17 cellular contexts compared by ENCODE assay signal in the genomic region with DNA sequence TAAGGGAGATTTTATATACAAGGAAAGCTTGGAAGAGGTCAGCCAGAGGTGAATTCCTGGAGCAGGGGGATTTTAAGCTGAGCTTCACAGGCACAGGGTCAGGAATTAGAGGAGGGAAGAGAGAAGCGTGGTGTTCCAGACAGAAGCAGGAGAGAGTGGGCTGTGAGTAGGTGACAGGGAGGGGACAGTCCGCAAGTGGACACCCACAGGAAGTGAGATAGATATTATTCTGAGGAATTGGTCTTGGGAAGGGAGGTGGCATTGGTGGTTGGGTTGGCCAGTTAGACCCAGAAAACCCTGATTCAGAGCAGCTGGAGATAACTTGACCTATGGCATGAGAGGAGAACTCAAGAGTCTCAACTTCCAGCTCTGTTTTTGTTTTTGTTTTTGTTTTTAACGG. TPM values are rescaled to one million over a fixed set of nuclear protein-coding genes. Genes with fewer than 3 reads are reported as not detected.
DNase-seq lines count a peak whose midpoint lies in the region; ATAC-seq and TF ChIP-seq lines count a peak whose summit lies in the region.
"Had no signal": no experiment of that assay in that cellular context is flagged by ENCODE, and none has a peak within 500 bp of the region (broad histone marks: within the 10 kb centered on the region; RNA-seq: fewer than 3 reads in every experiment).

No MANE protein-coding gene starts in this region.

- H3K9me3 ChIP-seq in WERI-Rb-1 (ENCODE audit: severe bottlenecking), result no peaks in the 10 kb centered on the region
- H3K9me3 ChIP-seq in upper lobe of right lung, result no peaks in the 10 kb centered on the region
- H3K9me3 ChIP-seq in effector memory CD4-positive, alpha-beta T cell (ENCODE audit: control insufficient read depth, low read length), result no peaks in the 10 kb centered on the region
- H3K9me3 ChIP-seq: Caco-2 had no signal

- 0 out of 2 replicates have a peak overlapping the region, but pooled peaks have one; percentile 3 for H3K27ac ChIP-seq in WERI-Rb-1
- no peak overlapping the region for H3K27ac ChIP-seq in upper lobe of right lung
- no peak overlapping the region for H3K27ac ChIP-seq in effector memory CD4-positive, alpha-beta T cell (ENCODE audit: insufficient read depth, low read length, poor library complexity, severe bottlenecking)
- H3K27ac ChIP-seq: GM23248 had no signal

- H3K4me3 Mint-ChIP-seq in activated naive CD8-positive, alpha-beta T cell treated with anti-CD3 and anti-CD28 coated beads for 36 hours, result no peak overlapping the region
- no peak overlapping the region for H3K4me3 Mint-ChIP-seq in activated naive CD8-positive, alpha-beta T cell treated with anti-CD3 and anti-CD28 coated beads, Interleukin-2, amount 50 U/mL, for 24 hours
- H3K4me3 Mint-ChIP-seq in neural crest cell, result peak overlapping the region; percentile 2
- H3K4me3 Mint-ChIP-seq: B cell; CD4-positive, CD25-positive, alpha-beta regulatory T cell had no signal

- H3K4me1 Mint-ChIP-seq in activated naive CD8-positive, alpha-beta T cell treated with anti-CD3 and anti-CD28 coated beads for 36 hours, result peaks cover 14% of the 10 kb centered on the region
- peaks cover 17% of the 10 kb centered on the region for H3K4me1 Mint-ChIP-seq in activated naive CD8-positive, alpha-beta T cell treated with anti-CD3 and anti-CD28 coated beads, Interleukin-2, amount 50 U/mL, for 24 hours
- peaks cover 43% of the 10 kb centered on the region for H3K4me1 Mint-ChIP-seq in neural crest cell

- no peak overlapping the region for H3K4me3 ChIP-seq in WERI-Rb-1 (ENCODE audit: low read depth, low read length)
- H3K4me3 ChIP-seq in upper lobe of right lung, result no peak overlapping the region
- no peak overlapping the region for H3K4me3 ChIP-seq in effector memory CD4-positive, alpha-beta T cell (ENCODE audit: insufficient read depth, low read depth, low read length, poor library complexity, severe bottlenecking)
- H3K4me3 ChIP-seq: GM23248 had no signal

- H3K27me3 ChIP-seq in WERI-Rb-1 (ENCODE audit: insufficient read depth, low read depth, severe bottlenecking), result no peaks in the 10 kb centered on the region
- H3K27me3 ChIP-seq in upper lobe of right lung, result no peaks in the 10 kb centered on the region
- no peaks in the 10 kb centered on the region for H3K27me3 ChIP-seq in effector memory CD4-positive, alpha-beta T cell (replicated peaks; ENCODE audit: control insufficient read depth, insufficient read depth, low read length, poor library complexity, severe bottlenecking)

- no peaks in the 10 kb centered on the region for H3K9me3 Mint-ChIP-seq in activated naive CD8-positive, alpha-beta T cell treated with anti-CD3 and anti-CD28 coated beads for 36 hours
- no peaks in the 10 kb centered on the region for H3K9me3 Mint-ChIP-seq in activated naive CD8-positive, alpha-beta T cell treated with anti-CD3 and anti-CD28 coated beads, Interleukin-2, amount 50 U/mL, for 24 hours
- no peaks in the 10 kb centered on the region for H3K9me3 Mint-ChIP-seq in neural crest cell
- H3K9me3 Mint-ChIP-seq: CD4-positive, CD25-positive, alpha-beta regulatory T cell had no signal

- TF ChIP-seq CTCF in WERI-Rb-1 (IDR thresholded peaks at IDR 0.05; ENCODE audit: low read depth, low read length) (no peak), neural crest cell (conservative IDR thresholded peaks at IDR 0.05) (no peak), upper lobe of right lung (IDR thresholded peaks at IDR 0.05) (no peak)

- H3K27ac Mint-ChIP-seq in activated naive CD8-positive, alpha-beta T cell treated with anti-CD3 and anti-CD28 coated beads for 36 hours, result peak overlapping the region; percentile 16
- no peak overlapping the region for H3K27ac Mint-ChIP-seq in activated naive CD8-positive, alpha-beta T cell treated with anti-CD3 and anti-CD28 coated beads, Interleukin-2, amount 50 U/mL, for 24 hours
- peak overlapping the region; percentile 48 for H3K27ac Mint-ChIP-seq in neural crest cell (ENCODE audit: unreplicated experiment)
- H3K27ac Mint-ChIP-seq: B cell had no signal

- intact Hi-C loops in upper lobe of right lung (cut with DNase I), result no loop called here

- peaks cover 24% of the 10 kb centered on the region for H3K4me1 ChIP-seq in upper lobe of right lung
- H3K4me1 ChIP-seq in effector memory CD4-positive, alpha-beta T cell (ENCODE audit: control insufficient read depth, insufficient read depth, low read length, poor library complexity, severe bottlenecking), result peaks cover under 1% of the 10 kb centered on the region
- H3K4me1 ChIP-seq: Caco-2 had no signal

- H3K27me3 Mint-ChIP-seq in activated naive CD8-positive, alpha-beta T cell treated with anti-CD3 and anti-CD28 coated beads for 36 hours, result no peaks in the 10 kb centered on the region
- no peaks in the 10 kb centered on the region for H3K27me3 Mint-ChIP-seq in activated naive CD8-positive, alpha-beta T cell treated with anti-CD3 and anti-CD28 coated beads, Interleukin-2, amount 50 U/mL, for 24 hours
- H3K27me3 Mint-ChIP-seq in neural crest cell (ENCODE audit: low read depth), result no peaks in the 10 kb centered on the region
- H3K27me3 Mint-ChIP-seq: B cell had no signal

- peaks cover 17% of the 10 kb centered on the region for H3K36me3 Mint-ChIP-seq in activated naive CD8-positive, alpha-beta T cell treated with anti-CD3 and anti-CD28 coated beads for 36 hours
- H3K36me3 Mint-ChIP-seq in activated naive CD8-positive, alpha-beta T cell treated with anti-CD3 and anti-CD28 coated beads, Interleukin-2, amount 50 U/mL, for 24 hours (ENCODE audit: low read depth), result peaks cover 20% of the 10 kb centered on the region
- peaks cover 4% of the 10 kb centered on the region for H3K36me3 Mint-ChIP-seq in neural crest cell (ENCODE audit: low read depth)

- ATAC-seq in activated naive CD8-positive, alpha-beta T cell treated with anti-CD3 and anti-CD28 coated beads, Interleukin-2, amount 50 U/mL, for 24 hours, result no peak
- ATAC-seq in upper lobe of right lung, result peak; percentile 5
- ATAC-seq: HCT116, Panc1 had no signal

- peaks cover 19% of the 10 kb centered on the region for H3K36me3 ChIP-seq in WERI-Rb-1
- peaks cover 20% of the 10 kb centered on the region for H3K36me3 ChIP-seq in upper lobe of right lung
- H3K36me3 ChIP-seq in effector memory CD4-positive, alpha-beta T cell (ENCODE audit: control insufficient read depth, insufficient read depth, low read length), result peaks cover 15% of the 10 kb centered on the region

- DNase-seq in activated naive CD8-positive, alpha-beta T cell treated with anti-CD3 and anti-CD28 coated beads for 36 hours, result no peak
- DNase-seq in activated naive CD8-positive, alpha-beta T cell treated with anti-CD3 and anti-CD28 coated beads, Interleukin-2, amount 50 U/mL, for 24 hours, result no peak
- DNase-seq in WERI-Rb-1 (no peak), neural crest cell (ENCODE audit: low read depth, low spot score) (no peak), upper lobe of right lung (no peak), NCI-H2196 (lab: John Stamatoyannopoulos, UW; ENCODE audit: unreplicated experiment) (no peak)
- no peak for DNase-seq in effector memory CD4-positive, alpha-beta T cell
- DNase-seq: CD4-positive, CD25-positive, alpha-beta regulatory T cell; GM23248; KBM-7; NCI-H1105 treated with DMSO at 0.1 percent for 48 hours; NCI-H1694; NCI-H2081 treated with DMSO at 0.1 percent for 48 hours had no signal

RNA-seq across cellular contexts. Expression of a gene that starts 14.7 kb away (rescaled TPM):
- 100 to 1,000 TPM; 441 to 451 TPM for total RNA-seq in activated naive CD8-positive, alpha-beta T cell treated with anti-CD3 and anti-CD28 coated beads for 36 hours
- 248 and 256 TPM in 2 replicates for total RNA-seq in neural crest cell
- 127 TPM for total RNA-seq in upper lobe of right lung

RNA-seq across cellular contexts. Expression of a gene that starts 37.9 kb away (rescaled TPM):
- total RNA-seq in activated naive CD8-positive, alpha-beta T cell treated with anti-CD3 and anti-CD28 coated beads for 36 hours, result 1 to 10 TPM; 5.3 to 5.5 TPM
- total RNA-seq in neural crest cell, result 42.1 and 44.1 TPM in 2 replicates
- 49.8 TPM for total RNA-seq in upper lobe of right lung
